In genomic region chr1:33738536-33738935, GRCh38 we compare ENCODE assay signal across 26 cellular contexts.
DNase-seq lines count a peak whose midpoint lies in the region; ATAC-seq and TF ChIP-seq lines count a peak whose summit lies in the region.
"Had no signal": no experiment of that assay in that cellular context is flagged by ENCODE, and none has a peak within 500 bp of the region (broad histone marks: within the 10 kb centered on the region; RNA-seq: fewer than 3 reads in every experiment).

No MANE protein-coding gene starts in this region.

- H3K9me3 Mint-ChIP-seq in H9 (no peaks in the 10 kb centered on the region), osteocyte (ENCODE audit: unreplicated experiment) (no peaks in the 10 kb centered on the region), mesothelial cell of epicardium (no peaks in the 10 kb centered on the region)
- H3K9me3 Mint-ChIP-seq: CD4-positive, CD25-positive, alpha-beta regulatory T cell had no signal

- H3K23me2 ChIP-seq in H9 (ENCODE audit: insufficient read length, low read depth, low read length, poor library complexity, severe bottlenecking) = no peaks in the 10 kb centered on the region

- no peak overlapping the region for H4K91ac ChIP-seq in H9 (ENCODE audit: insufficient read length, low read depth, low read length)

- no peaks in the 10 kb centered on the region for H3K27me3 Mint-ChIP-seq in H9 (ENCODE audit: low read depth)
- no peaks in the 10 kb centered on the region for H3K27me3 Mint-ChIP-seq in osteocyte (ENCODE audit: unreplicated experiment)
- peaks cover 43% of the 10 kb centered on the region for H3K27me3 Mint-ChIP-seq in mesothelial cell of epicardium (ENCODE audit: low read depth)

- no peak overlapping the region for H2BK15ac ChIP-seq in H9 (ENCODE audit: low read depth, low read length)

- H2BK12ac ChIP-seq in H9 (ENCODE audit: insufficient read length, low read depth, low read length) = no peak overlapping the region

- H3K4ac ChIP-seq in H9 (ENCODE audit: low read depth, low read length) = no peak overlapping the region

- no peak overlapping the region for H3K18ac ChIP-seq in H9 (ENCODE audit: insufficient read length, low read depth, low read length)

- no CpG with 5 or more reads among the region's 9 CpGs for WGBS in H9 (ENCODE audit: extremely low coverage, insufficient read length, low lambda C conversion rate)

- no peaks in the 10 kb centered on the region for H3K27me3 ChIP-seq in H9 (ENCODE audit: insufficient read depth, low read length)
- H3K27me3 ChIP-seq: BE2C, BLaER1 had no signal

- H3K9ac ChIP-seq in H9 (ENCODE audit: extremely low read depth, insufficient read length, low read length) = no peak overlapping the region
- H3K9ac ChIP-seq: BLaER1 had no signal

- H4K20me1 ChIP-seq in H9 (ENCODE audit: control insufficient read depth, insufficient read depth, insufficient read length) = no peaks in the 10 kb centered on the region
- H4K20me1 ChIP-seq: BLaER1 had no signal

- H2BK5ac ChIP-seq in H9 (ENCODE audit: insufficient read length, low read length) = no peak overlapping the region

- no peak overlapping the region for H3K56ac ChIP-seq in H9 (ENCODE audit: insufficient read length, low read depth, low read length)

- H4K5ac ChIP-seq in H9 (ENCODE audit: insufficient read length, low read depth, low read length) = no peak overlapping the region

- H3K36me3 Mint-ChIP-seq in H9 (ENCODE audit: insufficient read depth in 1 of 3, low read depth in 3 of 3) (peaks cover 17 to 26% (median 22%) of the 10 kb centered on the region in 3 experiments), osteocyte (ENCODE audit: unreplicated experiment) (no peaks in the 10 kb centered on the region), mesothelial cell of epicardium (no peaks in the 10 kb centered on the region)
- H3K36me3 Mint-ChIP-seq: CD14-positive monocyte; CD4-positive, alpha-beta memory T cell; CD4-positive, CD25-positive, alpha-beta regulatory T cell; CD8-positive, alpha-beta memory T cell had no signal

- no peaks in the 10 kb centered on the region for H3K9me3 ChIP-seq in H9 (ENCODE audit: control insufficient read depth, low read depth, low read length)
- H3K9me3 ChIP-seq: BE2C, BLaER1 had no signal

- H3T11ph ChIP-seq in H9 (ENCODE audit: low read length) = no peak overlapping the region

- no peaks in the 10 kb centered on the region for H3K79me2 ChIP-seq in H9 (ENCODE audit: insufficient read depth, low read length)

- H3K4me2 ChIP-seq in H9 (ENCODE audit: insufficient read depth, insufficient read length, low read length) = no peak overlapping the region
- H3K4me2 ChIP-seq: BLaER1 had no signal

- no peak overlapping the region for H2AK5ac ChIP-seq in H9 (ENCODE audit: insufficient read length, low read length)

- TF ChIP-seq CTCF in H9 (conservative IDR thresholded peaks at IDR 0.05) (no peak), coronary artery (IDR thresholded peaks at IDR 0.05) (no peak), osteocyte (IDR thresholded peaks at IDR 0.05) (no peak), mesothelial cell of epicardium (IDR thresholded peaks at IDR 0.05; ENCODE audit: unreplicated experiment) (no peak)

- H3K14ac ChIP-seq in H9 (ENCODE audit: insufficient read depth, low read length) = no peak overlapping the region

- no peak overlapping the region for H2AFZ ChIP-seq in H9 (ENCODE audit: low read length)

- H3K4me3 Mint-ChIP-seq in H9 = no peak overlapping the region
- H3K4me3 Mint-ChIP-seq in osteocyte (ENCODE audit: unreplicated experiment) = no peak overlapping the region
- H3K4me3 Mint-ChIP-seq in mesothelial cell of epicardium = no peak overlapping the region
- H3K4me3 Mint-ChIP-seq: CD14-positive monocyte; CD4-positive, alpha-beta memory T cell; CD4-positive, CD25-positive, alpha-beta regulatory T cell; CD8-positive, alpha-beta memory T cell had no signal

- H3K27ac ChIP-seq in H9 (ENCODE audit: insufficient read length, low read depth, low read length) (no peak overlapping the region), coronary artery (no peak overlapping the region)
- H3K27ac ChIP-seq: BLaER1 had no signal

- H2BK120ac ChIP-seq in H9 (ENCODE audit: low read depth, low read length, poor library complexity, severe bottlenecking) = no peak overlapping the region

- H2BK20ac ChIP-seq in H9 (ENCODE audit: low read depth, low read length, poor library complexity, severe bottlenecking) = no peak overlapping the region

- no peak overlapping the region for H3K4me3 ChIP-seq in coronary artery
- H3K4me3 ChIP-seq: BLaER1, GM12878 had no signal

- H3K4me1 Mint-ChIP-seq in H9 (peaks cover 11% of the 10 kb centered on the region in 2 experiments), osteocyte (ENCODE audit: unreplicated experiment) (no peaks in the 10 kb centered on the region), mesothelial cell of epicardium (no peaks in the 10 kb centered on the region)
- H3K4me1 Mint-ChIP-seq: CD14-positive monocyte; CD4-positive, alpha-beta memory T cell; CD4-positive, CD25-positive, alpha-beta regulatory T cell; CD8-positive, alpha-beta memory T cell had no signal

- ATAC-seq in HG02885 (IDR thresholded peaks at IDR 0.05; ENCODE audit: poor library complexity, unreplicated experiment) (no peak), HG02840 (IDR thresholded peaks at IDR 0.05; ENCODE audit: low FRiP score, unreplicated experiment) (no peak)
- ATAC-seq: GM12878 had no signal

- DNase-seq in H9 = no peak
- DNase-seq in coronary artery (ENCODE audit: low spot score) = peak; percentile 43
- DNase-seq in islet precursor cell = peak; percentile 24
- peak; percentile 51 for DNase-seq in osteocyte (ENCODE audit: extremely low spot score, unreplicated experiment)
- no peak for DNase-seq in NOMO-1 treated with DMSO at 0.1 percent for 48 hours (lab: John Stamatoyannopoulos, UW; ENCODE audit: unreplicated experiment)
- DNase-seq in mesothelial cell of epicardium (ENCODE audit: low spot score in 2 of 2, unreplicated experiment in 2 of 2) = no peak
- DNase-seq: 8988T; ACHN; BE2C; C1 segment of cervical spinal cord; CD4-positive, alpha-beta memory T cell; CD4-positive, CD25-positive, alpha-beta regulatory T cell; CD8-positive, alpha-beta memory T cell; COR-L47; DMS 273 treated with DMSO at 0.1 percent for 48 hours; DMS153; DMS53; DMS79; DND-41; EL; GDM1 had no signal

- H3K4me1 ChIP-seq in H9 (ENCODE audit: insufficient read depth, low read length) = no peaks in the 10 kb centered on the region
- H3K4me1 ChIP-seq: BE2C, BLaER1 had no signal

- H4K8ac ChIP-seq in H9 (replicated peaks; ENCODE audit: insufficient read length, low read depth, low read length) = no peak overlapping the region

- peak overlapping the region in 2 of 3 experiments; percentile 41 to 42; a peak in 1 of 7 replicates for H3K27ac Mint-ChIP-seq in H9
- no peak overlapping the region for H3K27ac Mint-ChIP-seq in osteocyte (ENCODE audit: unreplicated experiment)
- no peak overlapping the region for H3K27ac Mint-ChIP-seq in mesothelial cell of epicardium
- H3K27ac Mint-ChIP-seq: CD4-positive, alpha-beta memory T cell; CD4-positive, CD25-positive, alpha-beta regulatory T cell; CD8-positive, alpha-beta memory T cell had no signal

- no peak overlapping the region for H3K23ac ChIP-seq in H9 (ENCODE audit: insufficient read length, low read depth, low read length)

- H3K79me1 ChIP-seq in H9 (ENCODE audit: insufficient read depth, low read depth, low read length, poor library complexity, severe bottlenecking) = no peaks in the 10 kb centered on the region

Comparison
In these comparisons a context has a peak if more than half of its experiments do, and no peak if none do; other contexts are left out.
1. DNase-seq: peak in coronary artery (single experiment), islet precursor cell (single experiment) and osteocyte (single experiment); none in H9 (single experiment), NOMO-1 treated with DMSO at 0.1 percent for 48 hours (single experiment) and mesothelial cell of epicardium (0 of 2).
2. H3K27ac Mint-ChIP-seq: peak in H9 (2 of 3); none in osteocyte (single experiment) and mesothelial cell of epicardium (single experiment).